ENCODE assay signal across 8 cellular contexts in genomic region chr12:75334384-75335030, GRCh38. TPM values are rescaled to one million over a fixed set of nuclear protein-coding genes. Genes with fewer than 3 reads are reported as not detected.
A peak's percentile ranks its signal among the peaks of the same experiment; 100 is the strongest.
DNase-seq lines count a peak whose midpoint lies in the region; ATAC-seq and TF ChIP-seq lines count a peak whose summit lies in the region.

Gene GLIPR1L1, plus strand, starts transcription at chr12:75334670. Its CDS starts 59 bp downstream, at chr12:75334729.

- peak within 1 kb of the TSS; percentile 14 for H3K4me3 ChIP-seq in colonic mucosa

- DNase-seq in NCI-H82 (lab: John Stamatoyannopoulos, UW), result peak; percentile 66
- no peak for DNase-seq in NCI-H82 treated with DMSO at 0.1 percent for 48 hours (lab: John Stamatoyannopoulos, UW; ENCODE audit: unreplicated experiment)
- DNase-seq in NCI-H2029 (lab: John Stamatoyannopoulos, UW), result peak; percentile 59
- DNase-seq in activated CD4-positive, alpha-beta T cell treated with anti-CD3 and anti-CD28 coated beads for 1 hour, result peak; percentile 64
- peak; percentile 86 for DNase-seq in colonic mucosa
- peak; percentile 86 for DNase-seq in kidney tubule cell (ENCODE audit: low spot score)
- peak; percentile 62 to 82 for DNase-seq in stimulated activated CD4-positive, alpha-beta T cell treated with anti-CD3 and anti-CD28 coated beads, Interleukin-1b, Interleukin-23, amount 100 ng/mL, for 4 hours (ENCODE audit: low read depth in 2 of 2)

- no peaks in the 10 kb centered on the region for H3K4me1 ChIP-seq in colonic mucosa

- no peaks in the 10 kb centered on the region for H3K9me3 ChIP-seq in colonic mucosa

- peak; percentile 63 for ATAC-seq in HG02852 (IDR thresholded peaks at IDR 0.05; ENCODE audit: unreplicated experiment)

- TF ChIP-seq CTCF in colonic mucosa (IDR thresholded peaks at IDR 0.05), result peak; percentile 82

- no peaks in the 10 kb centered on the region for H3K36me3 ChIP-seq in colonic mucosa

- H3K9ac ChIP-seq in colonic mucosa (ENCODE audit: low read depth in 2 of 2, low read length in 2 of 2), result no peak within 1 kb of the TSS

- H3K27ac ChIP-seq in colonic mucosa, result no peak within 1 kb of the TSS

- H3K27me3 ChIP-seq in colonic mucosa, result peaks cover 4% of the 10 kb centered on the region

- intact Hi-C loops in colonic mucosa (cut with DNase I), result loop anchor here (5.0 kb wide), 1 partner anchor 173 kb away; no protein-coding TSS in a partner anchor

RNA-seq across cellular contexts. Expression of gene GLIPR1L1, which starts in this region (rescaled TPM):
- total RNA-seq in colonic mucosa, result not detected

Comparison
In these comparisons a context has a peak if more than half of its experiments do, and no peak if none do; other contexts are left out.
1. Peak in DNase-seq and H3K4me3 ChIP-seq in colonic mucosa; RNA of the gene not detected or under 1 TPM.